33 cellular contexts compared by ENCODE assay signal in the genomic region with DNA sequence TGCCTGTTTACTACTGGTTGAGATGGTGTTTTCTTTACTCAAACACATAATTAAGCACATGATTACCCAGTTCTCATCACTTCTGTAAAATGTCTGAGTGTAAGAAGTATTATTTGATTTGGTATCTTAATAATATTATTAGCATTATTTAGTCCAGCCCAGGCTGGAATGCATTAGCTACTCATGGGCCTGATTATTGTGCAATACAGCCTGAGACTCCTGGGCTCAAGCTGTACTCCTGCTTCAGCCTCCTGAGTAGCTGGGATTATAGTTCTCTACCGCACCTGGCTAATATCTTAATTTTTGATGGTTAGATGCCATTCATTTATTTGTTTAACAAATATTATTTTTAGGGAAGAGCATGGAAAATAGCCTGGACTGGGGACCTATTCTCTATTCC.
DNase-seq lines count a peak whose midpoint lies in the region; ATAC-seq, FAIRE-seq and TF ChIP-seq lines count a peak whose summit lies in the region.
"Had no signal": no experiment of that assay in that cellular context is flagged by ENCODE, and none has a peak within 500 bp of the region (broad histone marks: within the 10 kb centered on the region; RNA-seq: fewer than 3 reads in every experiment).

No MANE protein-coding gene starts in this region.

- H3K9ac ChIP-seq in HepG2 (ENCODE audit: insufficient read depth, low read depth, low read length) (no peak overlapping the region), IMR-90 (ENCODE audit: low read depth, low read length) (no peak overlapping the region), H1 (replicated peaks in 1 of 4; ENCODE audit: extremely low read depth in 1 of 4, low read depth in 3 of 4, low read length in 3 of 4) (no peak overlapping the region)
- H3K9ac ChIP-seq: BLaER1; BLaER1 treated with 17β-estradiol and CSF1 and Interleukin-3, amounts not matched to agents 10 nM and 100 nM had no signal

- no peaks in the 10 kb centered on the region for H3K36me3 ChIP-seq in HepG2 (replicated peaks in 1 of 2; ENCODE audit: control insufficient read depth in 1 of 2, insufficient read depth in 2 of 2, low read length in 2 of 2)
- H3K36me3 ChIP-seq in right lobe of liver: no peaks in the 10 kb centered on the region
- no peaks in the 10 kb centered on the region for H3K36me3 ChIP-seq in IMR-90 (ENCODE audit: control insufficient read depth, insufficient read depth, low read length)
- no peaks in the 10 kb centered on the region for H3K36me3 ChIP-seq in H1 (ENCODE audit: control insufficient read depth in 2 of 4, insufficient read depth in 4 of 4, low read length in 3 of 4)
- H3K36me3 ChIP-seq in heart right ventricle: no peaks in the 10 kb centered on the region
- H3K36me3 ChIP-seq in BE2C: no peaks in the 10 kb centered on the region
- H3K36me3 ChIP-seq: BLaER1; BLaER1 treated with 17β-estradiol and CSF1 and Interleukin-3, amounts not matched to agents 10 nM and 100 nM had no signal

- no peak overlapping the region for H2BK5ac ChIP-seq in IMR-90 (ENCODE audit: low read depth, low read length, poor library complexity, severe bottlenecking)
- no peak overlapping the region for H2BK5ac ChIP-seq in H1 (ENCODE audit: low read depth, low read length)

- H3K4me1 ChIP-seq in HepG2 (ENCODE audit: insufficient read depth, low read length) (no peaks in the 10 kb centered on the region), right lobe of liver (no peaks in the 10 kb centered on the region), IMR-90 (ENCODE audit: control insufficient read depth, insufficient read depth, low read length) (no peaks in the 10 kb centered on the region), H1 (replicated peaks in 1 of 4; ENCODE audit: control insufficient read depth in 3 of 4, insufficient read depth in 4 of 4, low read length in 3 of 4) (no peaks in the 10 kb centered on the region), heart right ventricle (no peaks in the 10 kb centered on the region), BE2C (no peaks in the 10 kb centered on the region)
- H3K4me1 ChIP-seq: A549, Caco-2 had no signal

- H2AK9ac ChIP-seq in IMR-90 (replicated peaks; ENCODE audit: low read depth, low read length, poor library complexity): no peak overlapping the region

- H3K4ac ChIP-seq in IMR-90 (ENCODE audit: low read depth, low read length) (no peak overlapping the region), H1 (replicated peaks; ENCODE audit: insufficient read length, low read depth, low read length) (no peak overlapping the region)

- H3K27ac ChIP-seq in HepG2 (ENCODE audit: extremely low read length, insufficient read depth, low read length) (no peak overlapping the region), right lobe of liver (no peak overlapping the region), IMR-90 (ENCODE audit: insufficient read depth, low read length) (no peak overlapping the region), H1 (ENCODE audit: low read depth, low read length) (no peak overlapping the region), heart right ventricle (no peak overlapping the region)
- H3K27ac ChIP-seq: 22Rv1; A549; BLaER1; BLaER1 treated with 17β-estradiol and CSF1 and Interleukin-3, amounts not matched to agents 10 nM and 100 nM; C4-2B had no signal

- H2BK12ac ChIP-seq in H1 (ENCODE audit: low read depth, low read length): no peak overlapping the region

- dilution Hi-C loops in IMR-90 (cut with HindIII; ENCODE audit: low sequenced_read_pairs, unreplicated experiment): loop anchor here (25.0 kb wide), 1 partner anchor 583 kb away; no protein-coding TSS in a partner anchor

- H3K14ac ChIP-seq in IMR-90 (replicated peaks; ENCODE audit: low read depth, low read length): no peak overlapping the region
- no peak overlapping the region for H3K14ac ChIP-seq in H1 (ENCODE audit: insufficient read length)

- H2AK5ac ChIP-seq in IMR-90 (ENCODE audit: low read depth, low read length) (no peak overlapping the region), H1 (ENCODE audit: low read depth, low read length) (no peak overlapping the region)

- H4K20me1 ChIP-seq in HepG2 (ENCODE audit: insufficient read depth, low read length) (no peaks in the 10 kb centered on the region), IMR-90 (ENCODE audit: insufficient read depth, low read length) (no peaks in the 10 kb centered on the region), H1 (replicated peaks in 1 of 2; ENCODE audit: control insufficient read depth in 1 of 2, insufficient read depth in 2 of 2, low read length in 2 of 2) (no peaks in the 10 kb centered on the region)
- H4K20me1 ChIP-seq: BLaER1; BLaER1 treated with 17β-estradiol and CSF1 and Interleukin-3, amounts not matched to agents 10 nM and 100 nM had no signal

- H4K91ac ChIP-seq in IMR-90 (ENCODE audit: insufficient read depth, low read depth, low read length) (no peak overlapping the region), H1 (replicated peaks; ENCODE audit: insufficient read length, low read length) (no peak overlapping the region)

- no peak for DNase-seq in HepG2 (ENCODE audit: low spot score)
- no peak for DNase-seq in right lobe of liver
- DNase-seq in IMR-90: no peak
- DNase-seq in H1 (ENCODE audit: low read depth in 1 of 2, low spot score in 2 of 2): no peak
- peak; percentile 4 for DNase-seq in epithelial cell of esophagus (ENCODE audit: low read depth)
- DNase-seq in mesenteric fat pad (ENCODE audit: low spot score): no peak
- DNase-seq in heart right ventricle: no peak
- DNase-seq in BE2C: no peak
- DNase-seq: 8988T; ACHN; AML-193; C1 segment of cervical spinal cord; Caco-2; Calu3; CD4-positive, alpha-beta memory T cell; CD4-positive, alpha-beta T cell; CD4-positive, CD25-positive, alpha-beta regulatory T cell; CD8-positive, alpha-beta memory T cell; CD8-positive, alpha-beta T cell; COR-L47; DMS 273 treated with DMSO at 0.1 percent for 48 hours; DMS153; DMS53; DMS79; DMS79 treated with DMSO at 0.1 percent for 48 hours; DND-41; EL had no signal

- CTCF ChIA-PET in HepG2 (lab: Yijun Ruan, JAX; ENCODE audit: low intra/inter-chr PET ratio, low total read pairs): no interaction called here
- CTCF ChIA-PET in IMR-90 (lab: Yijun Ruan, JAX): no interaction called here
- CTCF ChIA-PET in H1 (lab: Charles Lee; ENCODE audit: partially characterized antibody): interaction anchor here (1.2 kb wide), 1 partner anchor 575 kb away, joined by 3 read pairs; no protein-coding TSS in a partner anchor

- POLR2A ChIA-PET in HepG2 (lab: Yijun Ruan, JAX) (no interaction called here), IMR-90 (lab: Charles Lee; ENCODE audit: unreplicated experiment) (no interaction called here), H1 (lab: Charles Lee; ENCODE audit: partially characterized antibody) (no interaction called here)

- H4K8ac ChIP-seq in IMR-90 (ENCODE audit: low read depth in 2 of 2, low read length in 2 of 2): no peak overlapping the region
- H4K8ac ChIP-seq in H1 (ENCODE audit: extremely low read depth, insufficient read depth, low read length): no peak overlapping the region; the same call in 1 of the 2 replicates

- H2BK20ac ChIP-seq in IMR-90 (ENCODE audit: low read depth, low read length) (no peak overlapping the region), H1 (ENCODE audit: low read length) (no peak overlapping the region)

- no peaks in the 10 kb centered on the region for H3K9me1 ChIP-seq in IMR-90 (ENCODE audit: insufficient read depth, low read length)

- H2AFZ ChIP-seq in HepG2 (ENCODE audit: low read length): no peak overlapping the region
- no peak overlapping the region for H2AFZ ChIP-seq in IMR-90 (replicated peaks; ENCODE audit: low read length, poor library complexity)
- H2AFZ ChIP-seq in H1 (ENCODE audit: low read length): no peak overlapping the region

- H3K27me3 ChIP-seq in HepG2 (ENCODE audit: control insufficient read depth in 1 of 2, insufficient read depth in 2 of 2, low read length in 2 of 2) (no peaks in the 10 kb centered on the region), right lobe of liver (no peaks in the 10 kb centered on the region), IMR-90 (ENCODE audit: control insufficient read depth, insufficient read depth, low read length) (no peaks in the 10 kb centered on the region), H1 (replicated peaks in 1 of 4; ENCODE audit: control insufficient read depth in 3 of 4, extremely low read depth in 1 of 4, insufficient read depth in 3 of 4, low read length in 3 of 4) (no peaks in the 10 kb centered on the region), heart right ventricle (no peaks in the 10 kb centered on the region), BE2C (no peaks in the 10 kb centered on the region)
- H3K27me3 ChIP-seq: BLaER1; BLaER1 treated with 17β-estradiol and CSF1 and Interleukin-3, amounts not matched to agents 10 nM and 100 nM had no signal

- BruUV-seq in HepG2 (replicated peaks; lab: Mats Ljungman, UMichigan) (no TSS peak), IMR-90 (replicated peaks; lab: Mats Ljungman, UMichigan) (no TSS peak)

- no peaks in the 10 kb centered on the region for H3K79me2 ChIP-seq in HepG2 (ENCODE audit: insufficient read depth, low read length)
- no peaks in the 10 kb centered on the region for H3K79me2 ChIP-seq in H1 (ENCODE audit: control insufficient read depth in 1 of 2, insufficient read depth in 2 of 2, low read length in 2 of 2)

- FAIRE-seq in HepG2 (lab: Jason Lieb, UNC) (no peak), H1 (lab: Jason Lieb, UNC) (no peak)
- FAIRE-seq: A204.1, A549 had no signal

- TF ChIP-seq POLR2A in HepG2 (IDR thresholded peaks at IDR 0.05; ENCODE audit: insufficient read depth in 1 of 2, low read depth in 2 of 2, low read length in 2 of 2) (no peak), right lobe of liver (IDR thresholded peaks at IDR 0.05) (no peak), IMR-90 (IDR thresholded peaks at IDR 0.05; ENCODE audit: low read depth, low read length) (no peak), H1 (IDR thresholded peaks at IDR 0.05; ENCODE audit: control extremely low read depth in 1 of 2, low read depth in 2 of 2, low read length in 2 of 2) (no peak)

- H3K18ac ChIP-seq in IMR-90 (ENCODE audit: low read depth, low read length): no peak overlapping the region
- H3K18ac ChIP-seq in H1 (ENCODE audit: extremely low read depth, low read length): no peak overlapping the region

- H3K4me2 ChIP-seq in HepG2 (ENCODE audit: low read depth, low read length): no peak overlapping the region
- no peak overlapping the region for H3K4me2 ChIP-seq in IMR-90 (ENCODE audit: low read depth, low read length)
- H3K4me2 ChIP-seq in H1 (ENCODE audit: insufficient read depth in 1 of 2, low read depth in 2 of 2, low read length in 2 of 2): no peak overlapping the region
- H3K4me2 ChIP-seq: A549; BLaER1; BLaER1 treated with 17β-estradiol and CSF1 and Interleukin-3, amounts not matched to agents 10 nM and 100 nM had no signal

- H4K5ac ChIP-seq in IMR-90 (ENCODE audit: low read depth, low read length) (no peak overlapping the region), H1 (ENCODE audit: insufficient read length, low read depth, low read length) (no peak overlapping the region)

- H2BK15ac ChIP-seq in IMR-90 (ENCODE audit: low read depth, low read length): no peak overlapping the region
- no peak overlapping the region for H2BK15ac ChIP-seq in H1 (ENCODE audit: low read length)

- TF ChIP-seq CTCF in HepG2 (CRISPR knock-in tag; IDR thresholded peaks at IDR 0.05) (no peak), right lobe of liver (IDR thresholded peaks at IDR 0.05) (no peak), IMR-90 (conservative IDR thresholded peaks at IDR 0.05; ENCODE audit: low read depth, low read length) (no peak), H1 (IDR thresholded peaks at IDR 0.05; ENCODE audit: control extremely low read depth in 1 of 3, insufficient read depth in 1 of 3, low read depth in 1 of 3, low read length in 3 of 3) (no peak), epithelial cell of esophagus (IDR thresholded peaks at IDR 0.05; ENCODE audit: insufficient read depth, low read depth, low read length, missing control alignments) (no peak), heart right ventricle (IDR thresholded peaks at IDR 0.05) (no peak), BE2C (IDR thresholded peaks at IDR 0.05; ENCODE audit: low read depth, low read length) (no peak)

- H3K23ac ChIP-seq in IMR-90 (ENCODE audit: low read depth, low read length) (no peak overlapping the region), H1 (ENCODE audit: insufficient read length) (no peak overlapping the region)

- in situ Hi-C loops in HepG2 (cut with HindIII; ENCODE audit: extremely low pct_ligation_motif_present, low pct_unique_long_range_greater_than_20kb): no loop called here
- in situ Hi-C loops in IMR-90 (cut with MboI; ENCODE audit: low sequenced_read_pairs): no loop called here

- H3K4me3 ChIP-seq in HepG2 (replicated peaks in 1 of 3; ENCODE audit: insufficient read depth in 1 of 3, low read depth in 2 of 3, low read length in 3 of 3) (no peak overlapping the region), right lobe of liver (no peak overlapping the region), IMR-90 (ENCODE audit: insufficient read depth, low read depth, low read length) (no peak overlapping the region), H1 (ENCODE audit: extremely low read depth in 1 of 4, insufficient read depth in 2 of 4, low read depth in 3 of 4, low read length in 4 of 4) (no peak overlapping the region), epithelial cell of esophagus (ENCODE audit: low read length) (no peak overlapping the region), heart right ventricle (no peak overlapping the region), BE2C (ENCODE audit: low read depth, low read length) (no peak overlapping the region)
- H3K4me3 ChIP-seq: A549; BLaER1; BLaER1 treated with 17β-estradiol and CSF1 and Interleukin-3, amounts not matched to agents 10 nM and 100 nM had no signal

- TF ChIP-seq EP300 in HepG2 (IDR thresholded peaks at IDR 0.05; ENCODE audit: low read depth in 2 of 2, low read length in 2 of 2): no peak
- TF ChIP-seq EP300 in HepG2 (CRISPR knock-in tag; IDR thresholded peaks at IDR 0.05; ENCODE audit: borderline replicate concordance): no peak
- no peak for TF ChIP-seq EP300 in H1 (IDR thresholded peaks at IDR 0.05; ENCODE audit: borderline replicate concordance in 1 of 2, low read depth in 2 of 2, low read length in 2 of 2)

- H3K23me2 ChIP-seq in H1 (ENCODE audit: low read depth, low read length): no peaks in the 10 kb centered on the region

- ATAC-seq in HepG2: no peak
- ATAC-seq in right lobe of liver: no peak
- ATAC-seq in IMR-90 (ENCODE audit: low read depth): no peak
- no peak for ATAC-seq in heart right ventricle
- ATAC-seq: A549; CD8-positive, alpha-beta T cell had no signal

- no peak for TF ChIP-seq RAD21 in HepG2 (CRISPR knock-in tag; IDR thresholded peaks at IDR 0.05)
- TF ChIP-seq RAD21 in IMR-90 (IDR thresholded peaks at IDR 0.05; ENCODE audit: low read length): no peak
- no peak for TF ChIP-seq RAD21 in H1 (IDR thresholded peaks at IDR 0.05 in 1 of 2, conservative IDR thresholded peaks at IDR 0.05 in 1 of 2; ENCODE audit: low read depth in 2 of 2, low read length in 2 of 2)

- H2BK120ac ChIP-seq in IMR-90 (ENCODE audit: low read depth, low read length) (no peak overlapping the region), H1 (replicated peaks; ENCODE audit: low read depth, low read length) (no peak overlapping the region)

- H3K79me1 ChIP-seq in IMR-90 (ENCODE audit: low read depth in 1 of 2, low read length in 2 of 2): no peaks in the 10 kb centered on the region
- no peaks in the 10 kb centered on the region for H3K79me1 ChIP-seq in H1 (ENCODE audit: low read depth, low read length)

- intact Hi-C loops in HepG2 (cut with micrococcal nuclease; ENCODE audit: unreplicated experiment) (no loop called here), right lobe of liver (cut with DNase I) (no loop called here), IMR-90 (cut with micrococcal nuclease) (no loop called here), heart right ventricle (cut with DNase I) (no loop called here)

- WGBS in HepG2 (ENCODE audit: low lambda C conversion rate): 4% methylated on average over 1 of the region's 1 CpG
- 94% methylated on average over 1 of the region's 1 CpG for WGBS in right lobe of liver (ENCODE audit: insufficient coverage, low coverage, low lambda C conversion rate, missing lambda C conversion rate)
- WGBS in IMR-90 (ENCODE audit: extremely low coverage in 2 of 2, insufficient read length in 1 of 2), 2 experiments: no CpG with 5 or more reads among the region's 1 CpG
- WGBS in H1 (ENCODE audit: extremely low coverage in 1 of 2, insufficient coverage in 1 of 2, insufficient read length in 1 of 2, insufficient replicate concordance in 2 of 2, low coverage in 1 of 2, low lambda C conversion rate in 2 of 2, missing lambda C conversion rate in 1 of 2), 2 experiments: 87% methylated on average over 1 of the region's 1 CpG; no CpG with 5 or more reads in 1 of the 2 experiments
- 92 to 94% methylated on average over 1 of the region's 1 CpG for WGBS in heart right ventricle, 2 donors

- H3K9me3 ChIP-seq in HepG2 (ENCODE audit: low read length): no peaks in the 10 kb centered on the region
- H3K9me3 ChIP-seq in right lobe of liver: no peaks in the 10 kb centered on the region
- no peaks in the 10 kb centered on the region for H3K9me3 ChIP-seq in IMR-90 (ENCODE audit: control insufficient read depth, insufficient read depth, low read length)
- no peaks in the 10 kb centered on the region for H3K9me3 ChIP-seq in H1 (ENCODE audit: insufficient read depth in 2 of 2, low read depth in 1 of 2, low read length in 1 of 2)
- H3K9me3 ChIP-seq in heart right ventricle: no peaks in the 10 kb centered on the region
- no peaks in the 10 kb centered on the region for H3K9me3 ChIP-seq in BE2C
- H3K9me3 ChIP-seq: A549, BLaER1, Caco-2 had no signal

- H3K56ac ChIP-seq in IMR-90 (ENCODE audit: extremely low read depth, insufficient read depth, low read length): no peak overlapping the region
- no peak overlapping the region for H3K56ac ChIP-seq in H1 (replicated peaks; ENCODE audit: insufficient read length, low read depth, low read length)

Comparison
In these comparisons a context has a peak if more than half of its experiments do, and no peak if none do; other contexts are left out.
1. Of the 41 proteins assayed by ChIP-seq in both HepG2 and H1: peak only in HepG2: none; only in H1: none; in both: CEBPB; in neither: 40.